Comparison of ENCODE assay signal across 1 cellular context in the genomic region with DNA sequence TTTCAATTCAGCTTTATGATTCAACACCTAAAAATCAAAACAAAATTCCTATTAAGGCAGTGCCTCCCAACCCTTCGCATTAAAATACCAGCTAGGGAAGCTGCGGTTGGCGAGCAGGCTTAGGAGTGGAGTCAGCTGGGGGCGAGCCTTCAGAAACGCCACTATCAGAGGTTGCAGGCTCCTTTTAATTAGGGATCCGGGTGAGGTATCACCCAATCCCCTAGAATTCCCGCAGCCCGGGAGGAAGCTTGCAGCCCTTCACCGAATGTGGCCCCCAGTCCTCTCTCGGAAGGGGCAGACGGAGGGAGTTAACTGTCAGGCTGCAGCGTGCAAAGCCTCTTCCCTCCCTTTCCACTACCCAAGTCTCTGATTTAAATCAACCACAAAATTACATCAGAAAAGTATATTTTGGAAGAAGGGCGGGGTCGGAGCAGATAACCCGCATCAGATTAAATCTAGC.
TF ChIP-seq lines count a peak whose summit lies in the region.

No MANE protein-coding gene starts in this region.

TF ChIP-seq in SK-N-SH, 30 proteins besides CTCF, POLR2A, EP300 and RAD21 (continued from another document):
- TF ChIP-seq, protein P1, sequence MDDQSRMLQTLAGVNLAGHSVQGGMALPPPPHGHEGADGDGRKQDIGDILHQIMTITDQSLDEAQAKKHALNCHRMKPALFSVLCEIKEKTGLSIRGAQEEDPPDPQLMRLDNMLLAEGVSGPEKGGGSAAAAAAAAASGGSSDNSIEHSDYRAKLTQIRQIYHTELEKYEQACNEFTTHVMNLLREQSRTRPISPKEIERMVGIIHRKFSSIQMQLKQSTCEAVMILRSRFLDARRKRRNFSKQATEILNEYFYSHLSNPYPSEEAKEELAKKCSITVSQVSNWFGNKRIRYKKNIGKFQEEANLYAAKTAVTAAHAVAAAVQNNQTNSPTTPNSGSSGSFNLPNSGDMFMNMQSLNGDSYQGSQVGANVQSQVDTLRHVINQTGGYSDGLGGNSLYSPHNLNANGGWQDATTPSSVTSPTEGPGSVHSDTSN (IDR thresholded peaks at IDR 0.05) = peak; percentile 18; the same call in 1 of the 2 replicates
- TF ChIP-seq SIN3A (IDR thresholded peaks at IDR 0.05; ENCODE audit: borderline replicate concordance, low read depth, low read length) (0 out of 2 replicates have a peak, but pooled peaks have one; percentile 10), FOSL2 (IDR thresholded peaks at IDR 0.05; ENCODE audit: borderline replicate concordance, low read depth) (peak; percentile 26; the same call in 1 of the 2 replicates)
